ENCODE assay signal across 2 cellular contexts in genomic region chr19:38385057-38385803, GRCh38.
TF ChIP-seq lines count a peak whose summit lies in the region.

No MANE protein-coding gene starts in this region.

TF ChIP-seq in HepG2, 621 proteins besides CTCF, POLR2A, EP300 and RAD21:
- peak; percentile 56; the same call in 1 of the 2 replicates for TF ChIP-seq RBFOX2 (IDR thresholded peaks at IDR 0.05; ENCODE audit: low read depth, low read length)
- peak; percentile 85 for TF ChIP-seq AGO2 (optimal IDR thresholded peaks at IDR 0.05; ENCODE audit: low read depth, low read length)
- no peak for TF ChIP-seq TRIM22 (IDR thresholded peaks at IDR 0.05)
- TF ChIP-seq TAF15 (IDR thresholded peaks at IDR 0.05; ENCODE audit: low read depth, low read length, poor library complexity, severe bottlenecking) = peak; percentile 19
- TF ChIP-seq TOPORS (CRISPR knock-in tag; IDR thresholded peaks at IDR 0.05) = no peak
- TF ChIP-seq RBM22 (optimal IDR thresholded peaks at IDR 0.05; ENCODE audit: low read length) = peak; percentile 2

TF ChIP-seq in PFSK-1, 5 proteins besides CTCF, POLR2A, EP300 and RAD21:
- peak; percentile 10; the same call in 1 of the 2 replicates for TF ChIP-seq POLR2AphosphoS5 (IDR thresholded peaks at IDR 0.05; ENCODE audit: low read depth, low read length)
- TF ChIP-seq REST (IDR thresholded peaks at IDR 0.05; ENCODE audit: insufficient read depth in 1 of 2, low read depth in 2 of 2, low read length in 2 of 2) = no peak
